ENCODE assay signal across 10 cellular contexts in genomic region chr22:32175751-32176644, GRCh38. TPM values are rescaled to one million over a fixed set of nuclear protein-coding genes. Genes with fewer than 3 reads are reported as not detected.
DNase-seq lines count a peak whose midpoint lies in the region; TF ChIP-seq lines count a peak whose summit lies in the region.
"Had no signal": no experiment of that assay in that cellular context is flagged by ENCODE, and none has a peak within 500 bp of the region (broad histone marks: within the 10 kb centered on the region; RNA-seq: fewer than 3 reads in every experiment).

No MANE protein-coding gene starts in this region.

- no peak overlapping the region for H3K27ac ChIP-seq in PC-9

- no peaks in the 10 kb centered on the region for H3K4me1 ChIP-seq in PC-9 (replicated peaks; ENCODE audit: insufficient read depth)

- no peaks in the 10 kb centered on the region for H3K79me2 ChIP-seq in PC-9 (ENCODE audit: low read depth)

- CTCF ChIA-PET in activated CD4-positive, alpha-beta memory T cell treated with anti-CD3 and anti-CD28 coated beads for 36 hours (lab: Charles Lee): interaction anchor here (0.7 to 0.8 kb wide), 2 partner anchors 93 to 199 kb away, joined by 3 read pairs; no protein-coding TSS in a partner anchor
- CTCF ChIA-PET in PC-9 (lab: Charles Lee): no interaction called here

- peaks cover 20% of the 10 kb centered on the region for H3K27me3 Mint-ChIP-seq in activated CD4-positive, alpha-beta memory T cell treated with anti-CD3 and anti-CD28 coated beads for 36 hours
- H3K27me3 Mint-ChIP-seq in activated T-helper 1 cell treated with anti-CD3 and anti-CD28 coated beads, Interleukin-12 subunit alpha, Interleukin-12 subunit beta, Interleukin-2, Interleukin-4 antibody, amounts not matched to agents 30 ng/mL and 10 ng/mL and 1 ng/mL, durations not matched to agents 14 hours and 24 hours and 36 hours (ENCODE audit: insufficient read depth): peaks cover 32% of the 10 kb centered on the region

- no peaks in the 10 kb centered on the region for H3K36me3 Mint-ChIP-seq in activated CD4-positive, alpha-beta memory T cell treated with anti-CD3 and anti-CD28 coated beads for 36 hours
- H3K36me3 Mint-ChIP-seq in activated T-helper 1 cell treated with anti-CD3 and anti-CD28 coated beads, Interleukin-12 subunit alpha, Interleukin-12 subunit beta, Interleukin-2, Interleukin-4 antibody, amounts not matched to agents 30 ng/mL and 10 ng/mL and 1 ng/mL, durations not matched to agents 14 hours and 24 hours and 36 hours (ENCODE audit: low read depth): no peaks in the 10 kb centered on the region

- no peaks in the 10 kb centered on the region for H3K36me3 ChIP-seq in PC-9 (ENCODE audit: low read depth)

- H3K9me3 ChIP-seq in iPS-18c (ENCODE audit: control insufficient read depth, insufficient read depth, low read length): no peaks in the 10 kb centered on the region
- H3K9me3 ChIP-seq in PC-9 (ENCODE audit: insufficient read depth, low read depth): no peaks in the 10 kb centered on the region

- H3K4me1 Mint-ChIP-seq in activated CD4-positive, alpha-beta memory T cell treated with anti-CD3 and anti-CD28 coated beads for 36 hours (ENCODE audit: low read depth): no peaks in the 10 kb centered on the region
- H3K4me1 Mint-ChIP-seq in activated T-helper 1 cell treated with anti-CD3 and anti-CD28 coated beads, Interleukin-12 subunit alpha, Interleukin-12 subunit beta, Interleukin-2, Interleukin-4 antibody, amounts not matched to agents 30 ng/mL and 10 ng/mL and 1 ng/mL, durations not matched to agents 14 hours and 24 hours and 36 hours (ENCODE audit: low read depth): no peaks in the 10 kb centered on the region

- no peak overlapping the region for H3K4me2 ChIP-seq in PC-9

- TF ChIP-seq CTCF in PC-9 (conservative IDR thresholded peaks at IDR 0.05): no peak

- peak overlapping the region; percentile 32 for H3K4me3 ChIP-seq in iPS-18c (ENCODE audit: insufficient read depth, low read depth, low read length)
- H3K4me3 ChIP-seq in PC-9: no peak overlapping the region
- H3K4me3 ChIP-seq: GM12878 had no signal

- H2AFZ ChIP-seq in PC-9: no peak overlapping the region

- no peak overlapping the region for H3K27ac Mint-ChIP-seq in activated CD4-positive, alpha-beta memory T cell treated with anti-CD3 and anti-CD28 coated beads for 36 hours
- no peak overlapping the region for H3K27ac Mint-ChIP-seq in activated T-helper 1 cell treated with anti-CD3 and anti-CD28 coated beads, Interleukin-12 subunit alpha, Interleukin-12 subunit beta, Interleukin-2, Interleukin-4 antibody, amounts not matched to agents 30 ng/mL and 10 ng/mL and 1 ng/mL, durations not matched to agents 14 hours and 24 hours and 36 hours

- H3K27me3 ChIP-seq in PC-9 (ENCODE audit: insufficient read depth, low read depth): peaks cover 75% of the 10 kb centered on the region

- DNase-seq in stimulated activated CD4-positive, alpha-beta T cell treated with anti-CD3 and anti-CD28 coated beads, Interleukin-4, amount 100 ng/mL, for 1 hour: peak; percentile 4
- no peak for DNase-seq in stimulated activated CD4-positive, alpha-beta T cell treated with anti-CD3 and anti-CD28 coated beads, Interleukin-4, amount 100 ng/mL, for 24 hours
- peak; percentile 29 for DNase-seq in activated CD4-positive, alpha-beta memory T cell treated with anti-CD3 and anti-CD28 coated beads for 36 hours
- DNase-seq in PC-9 (no peak), 8988T (no peak), cerebellar cortex (ENCODE audit: low spot score) (no peak)
- no peak for DNase-seq in activated T-helper 1 cell treated with anti-CD3 and anti-CD28 coated beads, Interleukin-12 subunit alpha, Interleukin-12 subunit beta, Interleukin-2, Interleukin-4 antibody, amounts not matched to agents 30 ng/mL and 10 ng/mL and 1 ng/mL, durations not matched to agents 14 hours and 24 hours and 36 hours (ENCODE audit: low spot score)

- POLR2A ChIA-PET in activated CD4-positive, alpha-beta memory T cell treated with anti-CD3 and anti-CD28 coated beads for 36 hours (lab: Charles Lee): no interaction called here
- POLR2A ChIA-PET in PC-9 (lab: Charles Lee; ENCODE audit: unreplicated experiment): no interaction called here

- no peaks in the 10 kb centered on the region for H3K9me3 Mint-ChIP-seq in activated CD4-positive, alpha-beta memory T cell treated with anti-CD3 and anti-CD28 coated beads for 36 hours
- H3K9me3 Mint-ChIP-seq in activated T-helper 1 cell treated with anti-CD3 and anti-CD28 coated beads, Interleukin-12 subunit alpha, Interleukin-12 subunit beta, Interleukin-2, Interleukin-4 antibody, amounts not matched to agents 30 ng/mL and 10 ng/mL and 1 ng/mL, durations not matched to agents 14 hours and 24 hours and 36 hours: no peaks in the 10 kb centered on the region

- no peaks in the 10 kb centered on the region for H3F3A ChIP-seq in PC-9 (ENCODE audit: insufficient read depth, low read depth)

- no TSS peak for BruUV-seq in PC-9 (replicated peaks; lab: Mats Ljungman, UMichigan)

- intact Hi-C loops in activated CD4-positive, alpha-beta memory T cell treated with anti-CD3 and anti-CD28 coated beads for 36 hours (cut with micrococcal nuclease): no loop called here
- intact Hi-C loops in PC-9 (cut with micrococcal nuclease; ENCODE audit: unreplicated experiment): no loop called here
- intact Hi-C loops in activated T-helper 1 cell treated with anti-CD3 and anti-CD28 coated beads, Interleukin-12 subunit alpha, Interleukin-12 subunit beta, Interleukin-2, Interleukin-4 antibody, amounts not matched to agents 30 ng/mL and 10 ng/mL and 1 ng/mL, durations not matched to agents 14 hours and 24 hours and 36 hours (cut with micrococcal nuclease): no loop called here

- no peaks in the 10 kb centered on the region for H3K9me2 ChIP-seq in PC-9 (ENCODE audit: insufficient read depth)

- no peak overlapping the region for H3K4me3 Mint-ChIP-seq in activated CD4-positive, alpha-beta memory T cell treated with anti-CD3 and anti-CD28 coated beads for 36 hours
- H3K4me3 Mint-ChIP-seq in activated T-helper 1 cell treated with anti-CD3 and anti-CD28 coated beads, Interleukin-12 subunit alpha, Interleukin-12 subunit beta, Interleukin-2, Interleukin-4 antibody, amounts not matched to agents 30 ng/mL and 10 ng/mL and 1 ng/mL, durations not matched to agents 14 hours and 24 hours and 36 hours: no peak overlapping the region

- H4K20me1 ChIP-seq in PC-9 (ENCODE audit: insufficient read depth): no peaks in the 10 kb centered on the region; the same call in 1 of the 2 replicates

RNA-seq across cellular contexts. Expression of gene C22orf42, which starts 16.9 kb away (rescaled TPM):
- not detected for total RNA-seq in activated CD4-positive, alpha-beta memory T cell treated with anti-CD3 and anti-CD28 coated beads for 36 hours
- total RNA-seq in PC-9 (2021): not detected in 2 replicates
- not detected in 2 replicates for total RNA-seq in activated T-helper 1 cell treated with anti-CD3 and anti-CD28 coated beads, Interleukin-12 subunit alpha, Interleukin-12 subunit beta, Interleukin-2, Interleukin-4 antibody, amounts not matched to agents 30 ng/mL and 10 ng/mL and 1 ng/mL, durations not matched to agents 14 hours and 24 hours and 36 hours
- total RNA-seq: GM12878, skeletal muscle tissue had no signal

RNA-seq across cellular contexts. Expression of gene RFPL2, which starts 28.9 kb away (rescaled TPM):
- under 1 TPM; 0.52 to 0.53 TPM for total RNA-seq in activated CD4-positive, alpha-beta memory T cell treated with anti-CD3 and anti-CD28 coated beads for 36 hours
- total RNA-seq in PC-9 (2021): not detected in 2 replicates
- 0.26 and 0.42 TPM in 2 replicates for total RNA-seq in activated T-helper 1 cell treated with anti-CD3 and anti-CD28 coated beads, Interleukin-12 subunit alpha, Interleukin-12 subunit beta, Interleukin-2, Interleukin-4 antibody, amounts not matched to agents 30 ng/mL and 10 ng/mL and 1 ng/mL, durations not matched to agents 14 hours and 24 hours and 36 hours
- total RNA-seq: GM12878, skeletal muscle tissue had no signal

Comparison
In these comparisons a context has a peak if more than half of its experiments do, and no peak if none do; other contexts are left out.
1. DNase-seq: peak in stimulated activated CD4-positive, alpha-beta T cell treated with anti-CD3 and anti-CD28 coated beads, Interleukin-4, amount 100 ng/mL, for 1 hour (single experiment) and activated CD4-positive, alpha-beta memory T cell treated with anti-CD3 and anti-CD28 coated beads for 36 hours (single experiment); none in stimulated activated CD4-positive, alpha-beta T cell treated with anti-CD3 and anti-CD28 coated beads, Interleukin-4, amount 100 ng/mL, for 24 hours (single experiment), PC-9 (0 of 2), 8988T (single experiment), cerebellar cortex (single experiment) and activated T-helper 1 cell treated with anti-CD3 and anti-CD28 coated beads, Interleukin-12 subunit alpha, Interleukin-12 subunit beta, Interleukin-2, Interleukin-4 antibody, amounts not matched to agents 30 ng/mL and 10 ng/mL and 1 ng/mL, durations not matched to agents 14 hours and 24 hours and 36 hours (single experiment).